ENCODE assay signal across 10 cellular contexts in genomic region chrY:24098997-24099396, GRCh38. TPM values are rescaled to one million over a fixed set of nuclear protein-coding genes. Genes with fewer than 3 reads are reported as not detected.
"Had no signal": no experiment of that assay in that cellular context is flagged by ENCODE, and none has a peak within 500 bp of the region (broad histone marks: within the 10 kb centered on the region; RNA-seq: fewer than 3 reads in every experiment).

No MANE protein-coding gene starts in this region.

RNA-seq across cellular contexts. Expression of gene CDY1B, which starts 51.2 kb away (rescaled TPM):
- total RNA-seq: OCI-LY7, PC-3, PC-9, Peyer's patch, Right ventricle myocardium inferior, Right ventricle myocardium superior, RPMI7951, SJCRH30, SJSA1, SK-MEL-5 had no signal
